Comparison of ENCODE assay signal across 38 cellular contexts in genomic region chr11:20604295-20604803, GRCh38. TPM values are rescaled to one million over a fixed set of nuclear protein-coding genes. Genes with fewer than 3 reads are reported as not detected.
"Had no signal": no experiment of that assay in that cellular context is flagged by ENCODE, and none has a peak within 500 bp of the region (broad histone marks: within the 10 kb centered on the region; RNA-seq: fewer than 3 reads in every experiment).

No MANE protein-coding gene starts in this region.

- H3K4me2 ChIP-seq: KMS-11 had no signal

- H3K4me3 ChIP-seq: MG63 had no signal

- DNase-seq: Karpas-422, Kasumi-1, KG1, MG63, MM.1S, MV-4-11, NCI-H1048, NCI-H1092, NCI-H1092 treated with DMSO at 0.1 percent for 48 hours, NCI-H1105, NCI-H1105 treated with DMSO at 0.1 percent for 48 hours, NCI-H1417, NCI-H1417 treated with DMSO at 0.1 percent for 48 hours, NCI-H1436, NCI-H1436 treated with DMSO at 0.1 percent for 48 hours, NCI-H146, NCI-H1694, NCI-H1694 treated with DMSO at 0.1 percent for 48 hours, NCI-H187, NCI-H187 treated with DMSO at 0.1 percent for 48 hours, NCI-H1930, NCI-H2029, NCI-H2029 treated with DMSO at 0.1 percent for 48 hours, NCI-H2081, NCI-H2081 treated with DMSO at 0.1 percent for 48 hours, NCI-H2107, NCI-H2171, NCI-H2171 treated with DMSO at 0.1 percent for 48 hours, NCI-H2227 treated with DMSO at 0.1 percent for 48 hours, NCI-H226, NCI-H345, NCI-H446, NCI-H446 treated with DMSO at 0.1 percent for 48 hours had no signal

- H3K27ac ChIP-seq: KMS-11 had no signal

- H3K36me3 ChIP-seq: MG63 had no signal

- H3K9me3 ChIP-seq: MG63 had no signal

- H3K9ac ChIP-seq: KMS-11 had no signal

RNA-seq across cellular contexts. Expression of gene SLC6A5, which starts 4.9 kb away (rescaled TPM):
- total RNA-seq: LHCN-M2, M059J, MCF 10A, NCI-H460 had no signal
